Comparison of ENCODE assay signal across 8 cellular contexts in the genomic region with DNA sequence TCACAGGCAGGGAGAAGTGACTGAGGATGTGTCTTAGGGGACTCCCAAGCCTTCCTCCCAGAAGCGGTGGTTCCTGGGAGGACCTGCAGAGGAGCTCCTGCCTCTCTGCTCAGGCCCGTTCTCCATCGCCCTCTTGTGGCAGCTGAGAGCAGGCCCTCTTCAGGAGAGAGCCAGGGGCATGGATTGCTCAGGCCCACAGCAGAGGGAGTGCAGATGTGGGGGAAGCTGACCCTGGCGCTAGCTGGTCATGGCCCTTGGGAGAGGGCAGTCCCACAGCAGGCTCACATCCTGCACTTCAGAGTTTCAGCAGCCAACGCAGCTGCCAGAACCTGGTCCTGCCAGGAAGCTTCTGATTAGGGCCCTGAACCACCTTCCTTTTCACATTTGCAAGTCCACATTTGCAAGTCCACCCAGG.
DNase-seq lines count a peak whose midpoint lies in the region; TF ChIP-seq lines count a peak whose summit lies in the region.

No MANE protein-coding gene starts in this region.

- no peak overlapping the region for H3K27ac ChIP-seq in SJCRH30

- peaks cover 1% of the 10 kb centered on the region for H3K27me3 Mint-ChIP-seq in glutamatergic neuron (ENCODE audit: unreplicated experiment)

- DNase-seq in COLO668 (lab: John Stamatoyannopoulos, UW; ENCODE audit: unreplicated experiment) (peak; percentile 80), GM20000 (ENCODE audit: low spot score) (peak; percentile 57), HuH-7.5 (ENCODE audit: low spot score) (peak; percentile 46), SJCRH30 (peak; percentile 85 to 92), glutamatergic neuron (peak; percentile 92), retina (peak; percentile 40), occipital lobe (lab: John Stamatoyannopoulos, UW) (no peak)
- DNase-seq in activated effector memory CD4-positive, alpha-beta T cell treated with Interleukin-2 at 50 U/mL for 16 hours = peak; percentile 59

- no peak overlapping the region for H3K4me3 Mint-ChIP-seq in glutamatergic neuron (ENCODE audit: unreplicated experiment)

- H3K9me3 Mint-ChIP-seq in glutamatergic neuron (ENCODE audit: unreplicated experiment) = peaks cover 4% of the 10 kb centered on the region

- no peaks in the 10 kb centered on the region for H3K27me3 ChIP-seq in SJCRH30

- H3K4me1 Mint-ChIP-seq in glutamatergic neuron (ENCODE audit: low read depth, unreplicated experiment) = peaks cover 25% of the 10 kb centered on the region

- TF ChIP-seq CTCF in GM20000 (IDR thresholded peaks at IDR 0.05; ENCODE audit: extremely low read depth, missing control alignments) (peak; percentile 59), glutamatergic neuron (IDR thresholded peaks at IDR 0.05; ENCODE audit: partially characterized antibody, unreplicated experiment) (peak; percentile 74)

- H3K4me1 ChIP-seq in SJCRH30 = peaks cover 28% of the 10 kb centered on the region

- H3K9me3 ChIP-seq in SJCRH30 (replicated peaks) = no peaks in the 10 kb centered on the region

- no peaks in the 10 kb centered on the region for H3K36me3 Mint-ChIP-seq in glutamatergic neuron (ENCODE audit: unreplicated experiment)

- H3K27ac Mint-ChIP-seq in glutamatergic neuron (ENCODE audit: unreplicated experiment) = no peak overlapping the region

- H3K36me3 ChIP-seq in SJCRH30 = no peaks in the 10 kb centered on the region

- no peak overlapping the region for H3K4me3 ChIP-seq in SJCRH30
